Comparison of ENCODE assay signal across 19 cellular contexts in the genomic region with DNA sequence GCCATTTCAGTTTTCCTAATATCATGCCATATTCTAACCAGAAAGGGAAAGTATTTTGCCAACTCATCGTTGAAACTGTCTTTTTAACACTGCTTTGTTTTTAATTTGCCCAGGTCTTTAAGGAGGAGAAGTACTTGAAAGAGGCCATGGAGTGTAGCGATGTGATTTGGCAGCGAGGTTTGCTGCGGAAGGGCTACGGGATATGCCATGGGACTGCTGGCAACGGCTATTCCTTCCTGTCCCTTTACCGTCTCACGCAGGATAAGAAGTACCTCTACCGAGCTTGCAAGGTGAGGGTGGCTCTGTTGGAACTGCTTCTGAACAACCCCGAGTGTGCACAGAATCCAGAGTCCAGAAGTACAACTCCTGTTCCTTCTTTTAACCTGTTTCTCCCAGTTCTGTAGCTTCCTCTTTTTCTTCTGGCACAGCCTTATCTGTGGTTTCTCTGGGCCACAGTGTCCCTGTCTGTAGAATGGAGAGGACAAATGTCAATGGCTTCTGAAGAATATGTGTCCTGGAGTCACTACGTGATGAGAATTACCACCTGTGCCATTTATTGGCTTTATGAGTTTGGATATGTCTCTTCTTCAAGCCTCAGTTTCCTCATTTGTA.
"Had no signal": no experiment of that assay in that cellular context is flagged by ENCODE, and none has a peak within 500 bp of the region (broad histone marks: within the 10 kb centered on the region; RNA-seq: fewer than 3 reads in every experiment).

No MANE protein-coding gene starts in this region.

- H3K9me3 ChIP-seq: ascending aorta, esophagus squamous epithelium, right lobe of liver, spleen had no signal

- H3K9me3 Mint-ChIP-seq: activated CD4-positive, alpha-beta memory T cell treated with anti-CD3 and anti-CD28 coated beads, Interleukin-2, amount 10 ng/mL, durations not matched to agents 7 days and 5 days; activated naive CD8-positive, alpha-beta T cell treated with anti-CD3 and anti-CD28 coated beads, Interleukin-2, amount 50 U/mL, for 24 hours; natural killer cell treated with Interleukin-12 subunit alpha and Interleukin-12 subunit beta and Interleukin-15 and Interleukin-18, amount 100 ng/mL, for 72 hours; stimulated activated naive B cell treated with anti-CD40 and anti-IgM and Interleukin-4, amounts not matched to agents 10 μg/mL and 1 μg/mL and 100 μg/mL, for 72 hours; T-helper 2 cell treated with Interferon-gamma antibody and Interleukin-4, amounts not matched to agents 5 μg/mL and 100 μg/mL, for 36 hours had no signal

- ATAC-seq: activated CD4-positive, alpha-beta T cell treated with anti-CD3 and anti-CD28 coated beads for 36 hours; activated naive CD8-positive, alpha-beta T cell treated with anti-CD3 and anti-CD28 coated beads, Interleukin-2, amount 50 U/mL, for 24 hours; natural killer cell treated with Interleukin-12 subunit alpha and Interleukin-12 subunit beta and Interleukin-15 and Interleukin-18, amount 100 ng/mL, for 72 hours; stimulated activated naive B cell treated with anti-CD40 and anti-IgM and Interleukin-4, amounts not matched to agents 10 μg/mL and 1 μg/mL and 100 μg/mL, for 72 hours had no signal

- H3K27me3 Mint-ChIP-seq: activated CD4-positive, alpha-beta memory T cell treated with anti-CD3 and anti-CD28 coated beads, Interleukin-2, amount 10 ng/mL, durations not matched to agents 7 days and 5 days; activated CD4-positive, alpha-beta T cell treated with anti-CD3 and anti-CD28 coated beads for 36 hours; activated naive CD8-positive, alpha-beta T cell treated with anti-CD3 and anti-CD28 coated beads, Interleukin-2, amount 50 U/mL, for 24 hours; natural killer cell treated with Interleukin-12 subunit alpha and Interleukin-12 subunit beta and Interleukin-15 and Interleukin-18, amount 100 ng/mL, for 72 hours; progenitor cell of endocrine pancreas; stimulated activated naive B cell treated with anti-CD40 and anti-IgM and Interleukin-4, amounts not matched to agents 10 μg/mL and 1 μg/mL and 100 μg/mL, for 72 hours had no signal

- H3K4me1 ChIP-seq: ascending aorta, esophagus squamous epithelium, right lobe of liver, spleen had no signal

- H3K4me3 Mint-ChIP-seq: activated CD4-positive, alpha-beta memory T cell treated with anti-CD3 and anti-CD28 coated beads, Interleukin-2, amount 10 ng/mL, durations not matched to agents 7 days and 5 days; activated CD4-positive, alpha-beta T cell treated with anti-CD3 and anti-CD28 coated beads for 36 hours; activated naive CD8-positive, alpha-beta T cell treated with anti-CD3 and anti-CD28 coated beads, Interleukin-2, amount 50 U/mL, for 24 hours; natural killer cell treated with Interleukin-12 subunit alpha and Interleukin-12 subunit beta and Interleukin-15 and Interleukin-18, amount 100 ng/mL, for 72 hours; stimulated activated naive B cell treated with anti-CD40 and anti-IgM and Interleukin-4, amounts not matched to agents 10 μg/mL and 1 μg/mL and 100 μg/mL, for 72 hours; T-helper 2 cell treated with Interferon-gamma antibody and Interleukin-4, amounts not matched to agents 5 μg/mL and 100 μg/mL, for 36 hours had no signal

- H3K27me3 ChIP-seq: ascending aorta, esophagus squamous epithelium, right lobe of liver, spleen had no signal

- DNase-seq: activated CD4-positive, alpha-beta memory T cell treated with anti-CD3 and anti-CD28 coated beads, Interleukin-2, amount 10 ng/mL, durations not matched to agents 7 days and 5 days; activated CD4-positive, alpha-beta T cell treated with anti-CD3 and anti-CD28 coated beads for 36 hours; activated CD8-positive, alpha-beta memory T cell treated with anti-CD3 and anti-CD28 coated beads, Interleukin-2, amount 50 U/mL, for 48 hours; activated naive CD4-positive, alpha-beta T cell treated with Interleukin-2 at 50 U/mL for 16 hours; activated naive CD8-positive, alpha-beta T cell treated with anti-CD3 and anti-CD28 coated beads, Interleukin-2, amount 50 U/mL, for 24 hours; esophagus squamous epithelium; foreskin fibroblast; mammary epithelial cell; nucleus accumbens; right lobe of liver; spleen; stimulated activated CD4-positive, alpha-beta T cell treated with anti-CD3 and anti-CD28 coated beads, Interleukin-1b, Interleukin-23, amount 100 ng/mL, for 48 hours; stimulated activated naive B cell treated with anti-CD40 and anti-IgM and Interleukin-4, amounts not matched to agents 10 μg/mL and 1 μg/mL and 100 μg/mL, for 72 hours; trophoblast cell; WERI-Rb-1 had no signal

- H3K27ac ChIP-seq: ascending aorta, esophagus squamous epithelium, right lobe of liver, spleen, WERI-Rb-1 had no signal

- H3K27ac Mint-ChIP-seq: activated CD4-positive, alpha-beta memory T cell treated with anti-CD3 and anti-CD28 coated beads, Interleukin-2, amount 10 ng/mL, durations not matched to agents 7 days and 5 days; activated CD4-positive, alpha-beta T cell treated with anti-CD3 and anti-CD28 coated beads for 36 hours; activated naive CD8-positive, alpha-beta T cell treated with anti-CD3 and anti-CD28 coated beads, Interleukin-2, amount 50 U/mL, for 24 hours; natural killer cell treated with Interleukin-12 subunit alpha and Interleukin-12 subunit beta and Interleukin-15 and Interleukin-18, amount 100 ng/mL, for 72 hours; progenitor cell of endocrine pancreas; stimulated activated naive B cell treated with anti-CD40 and anti-IgM and Interleukin-4, amounts not matched to agents 10 μg/mL and 1 μg/mL and 100 μg/mL, for 72 hours; T-helper 2 cell treated with Interferon-gamma antibody and Interleukin-4, amounts not matched to agents 5 μg/mL and 100 μg/mL, for 36 hours had no signal

- H3K4me3 ChIP-seq: ascending aorta, esophagus squamous epithelium, right lobe of liver, spleen had no signal
